In the genomic region with DNA sequence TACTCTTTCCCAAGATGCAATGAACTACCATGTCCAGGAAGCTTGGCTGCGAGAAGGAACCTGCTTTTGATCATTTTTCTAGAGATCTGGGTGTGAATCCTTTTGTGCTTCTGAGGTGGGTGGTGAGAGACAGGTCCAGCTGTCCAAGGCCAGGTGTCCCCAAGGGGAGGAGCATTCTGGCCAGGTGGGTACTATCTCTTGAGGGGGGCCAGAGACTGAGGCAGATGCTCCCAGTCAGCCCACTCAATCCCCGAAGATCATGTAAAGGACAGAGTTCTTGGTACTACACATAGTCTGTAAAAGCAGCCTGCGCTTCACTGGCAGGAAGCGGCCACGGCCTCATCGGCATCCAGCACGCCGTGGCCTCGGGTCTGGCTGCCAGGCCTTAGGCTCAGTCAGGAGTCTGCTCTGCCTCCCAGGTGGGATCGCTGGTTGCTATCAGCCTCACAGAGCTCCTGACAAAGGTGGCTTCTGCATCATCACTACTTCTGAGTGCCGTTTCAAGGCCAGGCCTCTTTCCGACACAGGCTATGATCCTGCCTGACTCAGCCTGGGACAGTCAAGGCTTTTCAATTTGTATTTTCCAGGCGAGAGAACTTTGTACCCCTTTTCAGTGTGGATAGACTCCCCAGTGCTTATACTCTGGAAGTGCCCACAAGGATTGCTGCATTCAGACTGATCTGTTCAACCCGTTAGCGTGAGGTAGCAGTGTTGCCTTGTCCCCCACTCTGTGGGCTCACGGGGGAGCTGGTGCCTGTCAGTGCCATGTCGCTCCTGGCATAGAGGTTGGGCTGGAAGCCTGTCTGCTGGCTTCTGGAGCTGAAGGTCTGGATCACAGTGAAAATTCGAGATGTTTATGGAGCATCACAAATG, we compare ENCODE assay signal across 1 cellular context.
TF ChIP-seq lines count a peak whose summit lies in the region.

No MANE protein-coding gene starts in this region.

TF ChIP-seq in HepG2, 621 proteins besides CTCF, POLR2A, EP300 and RAD21 (continued from another document and continues in another):
- TF ChIP-seq, protein P1, sequence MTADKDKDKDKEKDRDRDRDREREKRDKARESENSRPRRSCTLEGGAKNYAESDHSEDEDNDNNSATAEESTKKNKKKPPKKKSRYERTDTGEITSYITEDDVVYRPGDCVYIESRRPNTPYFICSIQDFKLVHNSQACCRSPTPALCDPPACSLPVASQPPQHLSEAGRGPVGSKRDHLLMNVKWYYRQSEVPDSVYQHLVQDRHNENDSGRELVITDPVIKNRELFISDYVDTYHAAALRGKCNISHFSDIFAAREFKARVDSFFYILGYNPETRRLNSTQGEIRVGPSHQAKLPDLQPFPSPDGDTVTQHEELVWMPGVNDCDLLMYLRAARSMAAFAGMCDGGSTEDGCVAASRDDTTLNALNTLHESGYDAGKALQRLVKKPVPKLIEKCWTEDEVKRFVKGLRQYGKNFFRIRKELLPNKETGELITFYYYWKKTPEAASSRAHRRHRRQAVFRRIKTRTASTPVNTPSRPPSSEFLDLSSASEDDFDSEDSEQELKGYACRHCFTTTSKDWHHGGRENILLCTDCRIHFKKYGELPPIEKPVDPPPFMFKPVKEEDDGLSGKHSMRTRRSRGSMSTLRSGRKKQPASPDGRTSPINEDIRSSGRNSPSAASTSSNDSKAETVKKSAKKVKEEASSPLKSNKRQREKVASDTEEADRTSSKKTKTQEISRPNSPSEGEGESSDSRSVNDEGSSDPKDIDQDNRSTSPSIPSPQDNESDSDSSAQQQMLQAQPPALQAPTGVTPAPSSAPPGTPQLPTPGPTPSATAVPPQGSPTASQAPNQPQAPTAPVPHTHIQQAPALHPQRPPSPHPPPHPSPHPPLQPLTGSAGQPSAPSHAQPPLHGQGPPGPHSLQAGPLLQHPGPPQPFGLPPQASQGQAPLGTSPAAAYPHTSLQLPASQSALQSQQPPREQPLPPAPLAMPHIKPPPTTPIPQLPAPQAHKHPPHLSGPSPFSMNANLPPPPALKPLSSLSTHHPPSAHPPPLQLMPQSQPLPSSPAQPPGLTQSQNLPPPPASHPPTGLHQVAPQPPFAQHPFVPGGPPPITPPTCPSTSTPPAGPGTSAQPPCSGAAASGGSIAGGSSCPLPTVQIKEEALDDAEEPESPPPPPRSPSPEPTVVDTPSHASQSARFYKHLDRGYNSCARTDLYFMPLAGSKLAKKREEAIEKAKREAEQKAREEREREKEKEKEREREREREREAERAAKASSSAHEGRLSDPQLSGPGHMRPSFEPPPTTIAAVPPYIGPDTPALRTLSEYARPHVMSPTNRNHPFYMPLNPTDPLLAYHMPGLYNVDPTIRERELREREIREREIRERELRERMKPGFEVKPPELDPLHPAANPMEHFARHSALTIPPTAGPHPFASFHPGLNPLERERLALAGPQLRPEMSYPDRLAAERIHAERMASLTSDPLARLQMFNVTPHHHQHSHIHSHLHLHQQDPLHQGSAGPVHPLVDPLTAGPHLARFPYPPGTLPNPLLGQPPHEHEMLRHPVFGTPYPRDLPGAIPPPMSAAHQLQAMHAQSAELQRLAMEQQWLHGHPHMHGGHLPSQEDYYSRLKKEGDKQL (CRISPR knock-in tag; IDR thresholded peaks at IDR 0.05; ENCODE audit: low read depth), result no peak
- TF ChIP-seq GATAD2A (CRISPR knock-in tag; IDR thresholded peaks at IDR 0.05) (peak; percentile 57), ZFP62 (CRISPR knock-in tag; IDR thresholded peaks at IDR 0.05) (no peak), ZFP41 (CRISPR knock-in tag; IDR thresholded peaks at IDR 0.05; ENCODE audit: borderline replicate concordance) (no peak), TCF7 (IDR thresholded peaks at IDR 0.05; ENCODE audit: low read depth) (no peak), SIN3A (IDR thresholded peaks at IDR 0.05; ENCODE audit: borderline replicate concordance, low read depth, low read length) (no peak), AKAP8 (CRISPR knock-in tag; IDR thresholded peaks at IDR 0.05) (no peak), RARA (CRISPR knock-in tag; IDR thresholded peaks at IDR 0.05) (no peak), FOSL2 (CRISPR knock-in tag; IDR thresholded peaks at IDR 0.05) (peak; percentile 78), ZNF7 (CRISPR knock-in tag; IDR thresholded peaks at IDR 0.05) (no peak), ZNF34 (CRISPR knock-in tag; IDR thresholded peaks at IDR 0.05; ENCODE audit: borderline replicate concordance) (no peak), ZFP1 (CRISPR knock-in tag; IDR thresholded peaks at IDR 0.05) (0 out of 2 replicates have a peak, but pooled peaks have one; percentile 42), CAMTA2 (CRISPR knock-in tag; IDR thresholded peaks at IDR 0.05; ENCODE audit: borderline replicate concordance) (no peak), ZNF747 (CRISPR knock-in tag; IDR thresholded peaks at IDR 0.05; ENCODE audit: borderline replicate concordance) (no peak), ZNF205 (CRISPR knock-in tag; IDR thresholded peaks at IDR 0.05) (no peak; the same call in 1 of the 2 replicates), MTF2 (CRISPR knock-in tag; IDR thresholded peaks at IDR 0.05; ENCODE audit: borderline replicate concordance) (no peak), RFXAP (CRISPR knock-in tag; IDR thresholded peaks at IDR 0.05; ENCODE audit: borderline replicate concordance) (no peak; the same call in 1 of the 2 replicates), DR1 (CRISPR knock-in tag; IDR thresholded peaks at IDR 0.05) (no peak), YEATS2 (CRISPR knock-in tag; IDR thresholded peaks at IDR 0.05; ENCODE audit: borderline replicate concordance) (peak; percentile 25; the same call in 1 of the 2 replicates), TBX3 (IDR thresholded peaks at IDR 0.05; ENCODE audit: borderline replicate concordance) (peak; percentile 27; the same call in 1 of the 2 replicates), ZNF83 (CRISPR knock-in tag; IDR thresholded peaks at IDR 0.05; ENCODE audit: borderline replicate concordance) (no peak), ZNF792 (CRISPR knock-in tag; IDR thresholded peaks at IDR 0.05) (no peak), KDM6A (CRISPR knock-in tag; IDR thresholded peaks at IDR 0.05; ENCODE audit: low read depth) (peak; percentile 26; the same call in 1 of the 2 replicates), CBX1 (IDR thresholded peaks at IDR 0.05; ENCODE audit: low read depth) (no peak), SP5 (CRISPR knock-in tag; IDR thresholded peaks at IDR 0.05; ENCODE audit: borderline replicate concordance, low read depth) (peak; percentile 28; the same call in 1 of the 2 replicates), ZNF333 (CRISPR knock-in tag; IDR thresholded peaks at IDR 0.05; ENCODE audit: borderline replicate concordance) (no peak), ZNF224 (CRISPR knock-in tag; IDR thresholded peaks at IDR 0.05) (no peak), NFE2 (CRISPR knock-in tag; IDR thresholded peaks at IDR 0.05) (no peak), ETV5 (CRISPR knock-in tag; IDR thresholded peaks at IDR 0.05; ENCODE audit: borderline replicate concordance) (peak; percentile 44; the same call in 1 of the 2 replicates), ZSCAN21 (CRISPR knock-in tag; IDR thresholded peaks at IDR 0.05; ENCODE audit: borderline replicate concordance) (no peak; the same call in 1 of the 2 replicates), MIER3 (CRISPR knock-in tag; IDR thresholded peaks at IDR 0.05; ENCODE audit: borderline replicate concordance) (0 out of 2 replicates have a peak, but pooled peaks have one; percentile 15), GABPA (IDR thresholded peaks at IDR 0.05; ENCODE audit: low read depth, low read length) (no peak), GABPA (CRISPR knock-in tag; IDR thresholded peaks at IDR 0.05; ENCODE audit: low read depth) (no peak), ZKSCAN8 (CRISPR knock-in tag; IDR thresholded peaks at IDR 0.05; ENCODE audit: borderline replicate concordance) (no peak), FIP1L1 (IDR thresholded peaks at IDR 0.05; ENCODE audit: borderline replicate concordance, insufficient read depth, low read depth, low read length) (no peak), ZNF510 (CRISPR knock-in tag; IDR thresholded peaks at IDR 0.05; ENCODE audit: low read depth) (no peak), AGO1 (IDR thresholded peaks at IDR 0.05; ENCODE audit: low read depth, low read length, poor library complexity, severe bottlenecking) (no peak), ISX (CRISPR knock-in tag; conservative IDR thresholded peaks at IDR 0.05) (no peak), ZFP90 (CRISPR knock-in tag; IDR thresholded peaks at IDR 0.05; ENCODE audit: borderline replicate concordance) (no peak), ZFP37 (CRISPR knock-in tag; IDR thresholded peaks at IDR 0.05; ENCODE audit: borderline replicate concordance) (no peak), PHF8 (CRISPR knock-in tag; IDR thresholded peaks at IDR 0.05) (peak; percentile 37; the same call in 1 of the 2 replicates), PHF5A (CRISPR knock-in tag; IDR thresholded peaks at IDR 0.05; ENCODE audit: low read depth, unreplicated experiment) (no peak), ZNF644 (CRISPR knock-in tag; IDR thresholded peaks at IDR 0.05; ENCODE audit: low read depth) (no peak), KLF12 (CRISPR knock-in tag; IDR thresholded peaks at IDR 0.05; ENCODE audit: borderline replicate concordance) (no peak), JDP2 (CRISPR knock-in tag; IDR thresholded peaks at IDR 0.05; ENCODE audit: borderline replicate concordance) (no peak), FOXO1 (CRISPR knock-in tag; IDR thresholded peaks at IDR 0.05) (no peak; the same call in 1 of the 2 replicates), ZNF24 (IDR thresholded peaks at IDR 0.05) (no peak), ZBTB42 (CRISPR knock-in tag; IDR thresholded peaks at IDR 0.05) (no peak)
- TF ChIP-seq, protein P2, sequence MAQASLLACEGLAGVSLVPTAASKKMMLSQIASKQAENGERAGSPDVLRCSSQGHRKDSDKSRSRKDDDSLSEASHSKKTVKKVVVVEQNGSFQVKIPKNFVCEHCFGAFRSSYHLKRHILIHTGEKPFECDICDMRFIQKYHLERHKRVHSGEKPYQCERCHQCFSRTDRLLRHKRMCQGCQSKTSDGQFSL (CRISPR knock-in tag; IDR thresholded peaks at IDR 0.05), result no peak
- TF ChIP-seq, protein P3, sequence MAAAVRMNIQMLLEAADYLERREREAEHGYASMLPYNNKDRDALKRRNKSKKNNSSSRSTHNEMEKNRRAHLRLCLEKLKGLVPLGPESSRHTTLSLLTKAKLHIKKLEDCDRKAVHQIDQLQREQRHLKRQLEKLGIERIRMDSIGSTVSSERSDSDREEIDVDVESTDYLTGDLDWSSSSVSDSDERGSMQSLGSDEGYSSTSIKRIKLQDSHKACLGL (CRISPR knock-in tag; IDR thresholded peaks at IDR 0.05), result no peak
- TF ChIP-seq, protein P4, sequence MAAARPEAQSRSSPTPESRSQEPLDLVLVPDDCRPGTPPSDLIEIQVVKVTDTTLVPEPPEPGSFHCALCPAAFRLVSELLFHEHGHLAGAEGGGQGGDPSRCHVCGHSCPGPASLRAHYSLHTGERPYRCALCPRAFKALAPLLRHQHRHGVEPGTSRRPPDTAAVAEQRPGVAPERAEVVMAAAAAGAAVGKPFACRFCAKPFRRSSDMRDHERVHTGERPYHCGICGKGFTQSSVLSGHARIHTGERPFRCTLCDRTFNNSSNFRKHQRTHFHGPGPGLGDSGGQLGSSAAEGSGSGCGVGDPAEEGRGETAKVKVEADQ (CRISPR knock-in tag; IDR thresholded peaks at IDR 0.05; ENCODE audit: borderline replicate concordance), result no peak
- TF ChIP-seq, protein P5, sequence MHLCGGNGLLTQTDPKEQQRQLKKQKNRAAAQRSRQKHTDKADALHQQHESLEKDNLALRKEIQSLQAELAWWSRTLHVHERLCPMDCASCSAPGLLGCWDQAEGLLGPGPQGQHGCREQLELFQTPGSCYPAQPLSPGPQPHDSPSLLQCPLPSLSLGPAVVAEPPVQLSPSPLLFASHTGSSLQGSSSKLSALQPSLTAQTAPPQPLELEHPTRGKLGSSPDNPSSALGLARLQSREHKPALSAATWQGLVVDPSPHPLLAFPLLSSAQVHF (CRISPR knock-in tag; IDR thresholded peaks at IDR 0.05), result no peak
- TF ChIP-seq, protein P6, sequence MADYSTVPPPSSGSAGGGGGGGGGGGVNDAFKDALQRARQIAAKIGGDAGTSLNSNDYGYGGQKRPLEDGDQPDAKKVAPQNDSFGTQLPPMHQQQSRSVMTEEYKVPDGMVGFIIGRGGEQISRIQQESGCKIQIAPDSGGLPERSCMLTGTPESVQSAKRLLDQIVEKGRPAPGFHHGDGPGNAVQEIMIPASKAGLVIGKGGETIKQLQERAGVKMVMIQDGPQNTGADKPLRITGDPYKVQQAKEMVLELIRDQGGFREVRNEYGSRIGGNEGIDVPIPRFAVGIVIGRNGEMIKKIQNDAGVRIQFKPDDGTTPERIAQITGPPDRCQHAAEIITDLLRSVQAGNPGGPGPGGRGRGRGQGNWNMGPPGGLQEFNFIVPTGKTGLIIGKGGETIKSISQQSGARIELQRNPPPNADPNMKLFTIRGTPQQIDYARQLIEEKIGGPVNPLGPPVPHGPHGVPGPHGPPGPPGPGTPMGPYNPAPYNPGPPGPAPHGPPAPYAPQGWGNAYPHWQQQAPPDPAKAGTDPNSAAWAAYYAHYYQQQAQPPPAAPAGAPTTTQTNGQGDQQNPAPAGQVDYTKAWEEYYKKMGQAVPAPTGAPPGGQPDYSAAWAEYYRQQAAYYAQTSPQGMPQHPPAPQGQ (CRISPR knock-in tag; IDR thresholded peaks at IDR 0.05; ENCODE audit: borderline replicate concordance), result peak; percentile 53; the same call in 1 of the 2 replicates
- TF ChIP-seq, protein P7, sequence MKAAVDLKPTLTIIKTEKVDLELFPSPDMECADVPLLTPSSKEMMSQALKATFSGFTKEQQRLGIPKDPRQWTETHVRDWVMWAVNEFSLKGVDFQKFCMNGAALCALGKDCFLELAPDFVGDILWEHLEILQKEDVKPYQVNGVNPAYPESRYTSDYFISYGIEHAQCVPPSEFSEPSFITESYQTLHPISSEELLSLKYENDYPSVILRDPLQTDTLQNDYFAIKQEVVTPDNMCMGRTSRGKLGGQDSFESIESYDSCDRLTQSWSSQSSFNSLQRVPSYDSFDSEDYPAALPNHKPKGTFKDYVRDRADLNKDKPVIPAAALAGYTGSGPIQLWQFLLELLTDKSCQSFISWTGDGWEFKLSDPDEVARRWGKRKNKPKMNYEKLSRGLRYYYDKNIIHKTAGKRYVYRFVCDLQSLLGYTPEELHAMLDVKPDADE (CRISPR knock-in tag; IDR thresholded peaks at IDR 0.05), result no peak
- TF ChIP-seq, protein P8, sequence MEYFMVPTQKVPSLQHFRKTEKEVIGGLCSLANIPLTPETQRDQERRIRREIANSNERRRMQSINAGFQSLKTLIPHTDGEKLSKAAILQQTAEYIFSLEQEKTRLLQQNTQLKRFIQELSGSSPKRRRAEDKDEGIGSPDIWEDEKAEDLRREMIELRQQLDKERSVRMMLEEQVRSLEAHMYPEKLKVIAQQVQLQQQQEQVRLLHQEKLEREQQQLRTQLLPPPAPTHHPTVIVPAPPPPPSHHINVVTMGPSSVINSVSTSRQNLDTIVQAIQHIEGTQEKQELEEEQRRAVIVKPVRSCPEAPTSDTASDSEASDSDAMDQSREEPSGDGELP (IDR thresholded peaks at IDR 0.05; ENCODE audit: borderline replicate concordance, low read depth), result no peak
- TF ChIP-seq, protein P9, sequence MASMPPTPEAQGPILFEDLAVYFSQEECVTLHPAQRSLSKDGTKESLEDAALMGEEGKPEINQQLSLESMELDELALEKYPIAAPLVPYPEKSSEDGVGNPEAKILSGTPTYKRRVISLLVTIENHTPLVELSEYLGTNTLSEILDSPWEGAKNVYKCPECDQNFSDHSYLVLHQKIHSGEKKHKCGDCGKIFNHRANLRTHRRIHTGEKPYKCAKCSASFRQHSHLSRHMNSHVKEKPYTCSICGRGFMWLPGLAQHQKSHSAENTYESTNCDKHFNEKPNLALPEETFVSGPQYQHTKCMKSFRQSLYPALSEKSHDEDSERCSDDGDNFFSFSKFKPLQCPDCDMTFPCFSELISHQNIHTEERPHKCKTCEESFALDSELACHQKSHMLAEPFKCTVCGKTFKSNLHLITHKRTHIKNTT (CRISPR knock-in tag; IDR thresholded peaks at IDR 0.05), result no peak
